Comparison of ENCODE assay signal across 9 cellular contexts in genomic region chr10:93821051-93821772, GRCh38.
DNase-seq lines count a peak whose midpoint lies in the region; ATAC-seq and TF ChIP-seq lines count a peak whose summit lies in the region.
"Had no signal": no experiment of that assay in that cellular context is flagged by ENCODE, and none has a peak within 500 bp of the region (broad histone marks: within the 10 kb centered on the region; RNA-seq: fewer than 3 reads in every experiment).

No MANE protein-coding gene starts in this region.

- no peak overlapping the region for H3K18ac ChIP-seq in neuronal stem cell (ENCODE audit: low read length)

- ATAC-seq in HG02610 (IDR thresholded peaks at IDR 0.05; ENCODE audit: unreplicated experiment) (no peak), GM19467 (IDR thresholded peaks at IDR 0.05; ENCODE audit: unreplicated experiment) (no peak)

- H3K36me3 ChIP-seq in neuronal stem cell (replicated peaks in 1 of 2; ENCODE audit: control insufficient read depth in 2 of 2, insufficient read depth in 2 of 2, low read length in 2 of 2) = no peaks in the 10 kb centered on the region

- no peak overlapping the region for H3K4me3 ChIP-seq in GM12865 (ENCODE audit: low read depth, low read length)
- H3K4me3 ChIP-seq in neuronal stem cell (ENCODE audit: low read length in 2 of 2) = no peak overlapping the region

- no peak overlapping the region for H3K4ac ChIP-seq in neuronal stem cell (ENCODE audit: low read length)

- no peak overlapping the region for H3K14ac ChIP-seq in neuronal stem cell (ENCODE audit: low read length)

- H4K91ac ChIP-seq in neuronal stem cell (ENCODE audit: low read depth, low read length, poor library complexity) = no peak overlapping the region

- H3K4me1 ChIP-seq in neuronal stem cell (ENCODE audit: control insufficient read depth in 2 of 2, insufficient read depth in 1 of 2, low read depth in 1 of 2, low read length in 2 of 2) = peaks cover under 1% of the 10 kb centered on the region in 2 donors

- H3K9ac ChIP-seq in neuronal stem cell (ENCODE audit: low read depth, low read length, poor library complexity) = no peak overlapping the region

- no peak overlapping the region for H2AK5ac ChIP-seq in neuronal stem cell (ENCODE audit: low read depth, low read length)

- H2BK5ac ChIP-seq in neuronal stem cell (ENCODE audit: low read length) = no peak overlapping the region

- no peaks in the 10 kb centered on the region for H3K79me1 ChIP-seq in neuronal stem cell (ENCODE audit: low read depth, low read length)

- no CpG with 5 or more reads among the region's 4 CpGs for WGBS in neuronal stem cell (ENCODE audit: extremely low coverage in 2 of 2, insufficient read length in 2 of 2, insufficient replicate concordance in 1 of 2), 2 donors

- no peak overlapping the region for H2AFZ ChIP-seq in neuronal stem cell (ENCODE audit: low read length)

- H3K27me3 ChIP-seq in neuronal stem cell (ENCODE audit: control insufficient read depth in 3 of 3, insufficient read depth in 3 of 3, low read depth in 1 of 3, low read length in 3 of 3) = peaks cover 0 to 20% (median 0%) of the 10 kb centered on the region in 3 experiments

- H3K4me2 ChIP-seq in neuronal stem cell (ENCODE audit: insufficient read depth, low read length, poor library complexity, severe bottlenecking) = no peak overlapping the region

- no peak overlapping the region for H2BK15ac ChIP-seq in neuronal stem cell (ENCODE audit: low read length)

- H2BK120ac ChIP-seq in neuronal stem cell (ENCODE audit: low read depth, low read length) = no peak overlapping the region

- TF ChIP-seq CTCF in GM12865 (IDR thresholded peaks at IDR 0.05; ENCODE audit: insufficient read depth, low read depth, low read length, missing control alignments) = peak; percentile 29

- H2BK12ac ChIP-seq in neuronal stem cell (ENCODE audit: low read length) = no peak overlapping the region

- peaks cover 0 to 3% of the 10 kb centered on the region in 2 donors for H3K9me3 ChIP-seq in neuronal stem cell (replicated peaks in 1 of 2; ENCODE audit: control insufficient read depth in 2 of 2, insufficient read depth in 1 of 2, low read depth in 1 of 2, low read length in 2 of 2)

- DNase-seq in GM12865 (ENCODE audit: low read depth) (peak; percentile 41), NCI-H1694 treated with DMSO at 0.1 percent for 48 hours (lab: John Stamatoyannopoulos, UW) (peak; percentile 34), cerebellar cortex (ENCODE audit: low spot score) (peak; percentile 47), neuronal stem cell (ENCODE audit: low spot score) (peak; percentile 12), hepatic stellate cell (ENCODE audit: low spot score) (no peak), hypothalamus (lab: John Stamatoyannopoulos, UW) (no peak)

- H4K8ac ChIP-seq in neuronal stem cell (ENCODE audit: low read depth, low read length) = no peak overlapping the region

- no peak overlapping the region for H3K23ac ChIP-seq in neuronal stem cell (ENCODE audit: low read depth, low read length, poor library complexity)

- H3K27ac ChIP-seq in neuronal stem cell (replicated peaks; ENCODE audit: low read length) = no peak overlapping the region
- H3K27ac ChIP-seq: HL-60 had no signal

Comparison
In these comparisons a context has a peak if more than half of its experiments do, and no peak if none do; other contexts are left out.
1. DNase-seq: peak in GM12865 (single experiment), NCI-H1694 treated with DMSO at 0.1 percent for 48 hours (single experiment), cerebellar cortex (single experiment) and neuronal stem cell (single experiment); none in hepatic stellate cell (single experiment) and hypothalamus (0 of 51).